Comparison of ENCODE assay signal across 8 cellular contexts in genomic region chr3:160398820-160399346, GRCh38. TPM values are rescaled to one million over a fixed set of nuclear protein-coding genes. Genes with fewer than 3 reads are reported as not detected.
DNase-seq lines count a peak whose midpoint lies in the region; ATAC-seq and TF ChIP-seq lines count a peak whose summit lies in the region.

TSS of gene IFT80 (minus strand) at chr3:160399225. CDS start at chr3:160384600, 14,625 bp downstream.

- in situ Hi-C loops in ACHN (cut with HindIII; ENCODE audit: low pct_ligation_motif_present, low pct_unique_long_range_greater_than_20kb, low sequenced_read_pairs) = no loop called here

- intact Hi-C loops in activated B cell treated with CpG ODN at 0.5 μM for 24 hours (cut with micrococcal nuclease) = loop anchor here (1.0 to 5.0 kb wide), 9 partner anchors 50 to 1754 kb away; partner anchors contain the start of genes C3orf80, GFM1, IL12A and KPNA4

- peaks cover 43% of the 10 kb centered on the region for H3K4me1 Mint-ChIP-seq in activated B cell treated with CpG ODN at 0.5 μM for 24 hours

- DNase-seq in ACHN (peak; percentile 92), NCI-H345 (lab: John Stamatoyannopoulos, UW) (peak; percentile 92), activated B cell treated with CpG ODN at 0.5 μM for 24 hours (peak; percentile 90), caudate nucleus (lab: John Stamatoyannopoulos, UW) (peak; percentile 33 to 97 (median 89)), iPS-NIHi7 (ENCODE audit: extremely low spot score) (peak; percentile 96), smooth muscle cell of the brain vasculature (ENCODE audit: low read depth, low spot score) (peak; percentile 92)

- no peak for TF ChIP-seq CTCF in activated B cell treated with CpG ODN at 0.5 μM for 24 hours (IDR thresholded peaks at IDR 0.05)

- peak within 1 kb of the TSS; percentile 95 for H3K27ac ChIP-seq in caudate nucleus (ENCODE audit: low read depth, low read length)

- H3K4me3 Mint-ChIP-seq in activated B cell treated with CpG ODN at 0.5 μM for 24 hours = peak within 1 kb of the TSS; percentile 97

- ATAC-seq in GM18907 (IDR thresholded peaks at IDR 0.05; ENCODE audit: unreplicated experiment) (peak; percentile 95), HG03196 (IDR thresholded peaks at IDR 0.05; ENCODE audit: unreplicated experiment) (peak; percentile 96), activated B cell treated with CpG ODN at 0.5 μM for 24 hours (ENCODE audit: low read depth) (peak; percentile 95)

- H3K27ac Mint-ChIP-seq in activated B cell treated with CpG ODN at 0.5 μM for 24 hours = peak within 1 kb of the TSS; percentile 99

- peaks cover 19% of the 10 kb centered on the region for H3K36me3 Mint-ChIP-seq in activated B cell treated with CpG ODN at 0.5 μM for 24 hours (ENCODE audit: low read depth)

- POLR2A ChIA-PET in activated B cell treated with CpG ODN at 0.5 μM for 24 hours (lab: Charles Lee) = interaction anchor here (2.3 kb wide), 1 partner anchor 51 kb away, joined by 16 read pairs; the partner anchor contains the start of gene TRIM59

- peaks cover 2% of the 10 kb centered on the region for H3K27me3 Mint-ChIP-seq in activated B cell treated with CpG ODN at 0.5 μM for 24 hours

- no peaks in the 10 kb centered on the region for H3K9me3 Mint-ChIP-seq in activated B cell treated with CpG ODN at 0.5 μM for 24 hours

- CTCF ChIA-PET in activated B cell treated with CpG ODN at 0.5 μM for 24 hours (lab: Charles Lee) = no interaction called here

RNA-seq across cellular contexts. Expression of gene IFT80, which starts in this region (rescaled TPM):
- 20.8 and 26.7 TPM in 2 replicates for total RNA-seq in activated B cell treated with CpG ODN at 0.5 μM for 24 hours

Comparison
In these comparisons a context has a peak if more than half of its experiments do, and no peak if none do; other contexts are left out.
1. Peak in every context shown above with its lines: DNase-seq, ATAC-seq and H3K27ac ChIP-seq.